ENCODE assay signal across 9 cellular contexts in the genomic region with DNA sequence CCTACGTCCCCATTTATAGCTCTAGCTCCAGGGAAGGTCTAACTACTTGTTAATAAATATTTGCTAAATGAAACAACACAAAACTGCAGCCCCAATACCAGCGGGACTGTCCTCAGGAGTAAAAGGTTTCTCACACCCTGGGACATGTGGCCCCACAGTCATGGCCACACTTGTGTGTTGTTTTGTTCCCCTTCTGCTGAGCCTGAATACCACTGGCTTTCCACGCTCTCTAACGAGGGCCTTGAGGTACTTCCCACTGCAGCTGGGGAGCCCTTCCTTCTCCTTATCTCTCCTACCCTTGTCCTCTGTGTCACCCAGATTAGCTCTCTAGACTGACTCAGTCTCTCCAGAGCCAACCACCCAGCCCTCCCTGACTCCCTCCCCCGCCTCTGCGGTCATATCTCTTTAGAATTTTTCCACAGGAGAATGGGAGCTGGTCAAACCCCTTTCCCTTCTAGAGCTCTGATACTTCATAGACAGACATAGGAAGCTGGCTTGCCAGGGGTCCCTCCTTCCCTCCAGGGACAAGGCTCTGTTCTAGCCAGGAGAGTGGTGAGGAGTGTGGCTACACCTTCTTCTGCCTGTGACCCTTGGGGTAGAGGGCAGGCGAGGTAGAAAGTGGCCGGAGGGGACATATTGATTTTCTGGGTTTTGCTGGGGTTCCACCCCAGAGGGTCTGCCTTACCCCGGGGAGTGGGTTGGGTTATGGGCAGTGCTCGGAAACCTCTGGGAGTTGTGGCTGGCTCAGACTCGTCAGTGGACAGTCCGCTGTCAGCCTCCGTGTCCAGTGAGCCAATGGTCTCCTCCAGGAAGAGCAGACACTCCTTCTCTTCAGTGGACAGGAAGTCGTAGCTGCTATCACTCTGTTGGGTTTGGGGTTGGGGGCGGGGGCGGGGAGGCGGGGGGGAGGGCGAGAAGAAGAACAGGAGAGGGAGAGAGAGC. TPM values are rescaled to one million over a fixed set of nuclear protein-coding genes. Genes with fewer than 3 reads are reported as not detected.
DNase-seq lines count a peak whose midpoint lies in the region; ATAC-seq and TF ChIP-seq lines count a peak whose summit lies in the region.
"Had no signal": no experiment of that assay in that cellular context is flagged by ENCODE, and none has a peak within 500 bp of the region (broad histone marks: within the 10 kb centered on the region; RNA-seq: fewer than 3 reads in every experiment).

No MANE protein-coding gene starts in this region.

- no peaks in the 10 kb centered on the region for H3K27me3 ChIP-seq in body of pancreas
- H3K27me3 ChIP-seq in tibial artery, result no peaks in the 10 kb centered on the region

- H3K9me3 ChIP-seq in body of pancreas (no peaks in the 10 kb centered on the region), tibial artery (no peaks in the 10 kb centered on the region)

- no peaks in the 10 kb centered on the region for H3K4me1 Mint-ChIP-seq in T-helper 2 cell treated with Interferon-gamma antibody and Interleukin-4, amounts not matched to agents 5 μg/mL and 100 μg/mL, for 36 hours (ENCODE audit: low read depth)

- H3K4me3 ChIP-seq in body of pancreas (no peak overlapping the region), tibial artery (no peak overlapping the region)

- ATAC-seq in body of pancreas (no peak), left lobe of liver (peak; percentile 19), GM18907 (IDR thresholded peaks at IDR 0.05; ENCODE audit: unreplicated experiment) (no peak), HG02642 (IDR thresholded peaks at IDR 0.05; ENCODE audit: poor library complexity, unreplicated experiment) (no peak)

- H3K4me1 ChIP-seq in body of pancreas, result peaks cover 87% of the 10 kb centered on the region
- peaks cover 0 to 47% (median 24%) of the 10 kb centered on the region in 4 donors for H3K4me1 ChIP-seq in tibial artery

- H3K9me3 Mint-ChIP-seq in T-helper 2 cell treated with Interferon-gamma antibody and Interleukin-4, amounts not matched to agents 5 μg/mL and 100 μg/mL, for 36 hours, result no peaks in the 10 kb centered on the region

- no peak for TF ChIP-seq POLR2A in body of pancreas (IDR thresholded peaks at IDR 0.05)

- peaks cover 0 to 4% of the 10 kb centered on the region in 2 donors for H3K36me3 ChIP-seq in body of pancreas (replicated peaks in 1 of 2; ENCODE audit: insufficient read depth in 1 of 2, low read depth in 2 of 2)
- H3K36me3 ChIP-seq in tibial artery, result no peaks in the 10 kb centered on the region

- TF ChIP-seq CTCF in body of pancreas (IDR thresholded peaks at IDR 0.05) (no peak), tibial artery (IDR thresholded peaks at IDR 0.05) (no peak)

- DNase-seq in T-helper 2 cell treated with Interferon-gamma antibody and Interleukin-4, amounts not matched to agents 5 μg/mL and 100 μg/mL, for 36 hours (ENCODE audit: low spot score), result peak; percentile 35
- no peak for DNase-seq in T-helper 2 cell
- no peak for DNase-seq in body of pancreas
- no peak for DNase-seq in left lobe of liver (ENCODE audit: low spot score)
- no peak for DNase-seq in tibial artery
- DNase-seq in SW480 (ENCODE audit: low spot score), result no peak

- H3K27me3 Mint-ChIP-seq in T-helper 2 cell treated with Interferon-gamma antibody and Interleukin-4, amounts not matched to agents 5 μg/mL and 100 μg/mL, for 36 hours (ENCODE audit: low read depth), result peaks cover 25% of the 10 kb centered on the region

- WGBS in body of pancreas, 2 donors, result 42 to 53% methylated on average over 17 to 18 of the region's 18 CpGs

- H3K27ac ChIP-seq in body of pancreas (peak overlapping the region; percentile 90 to 92 (median 90)), tibial artery (peak overlapping the region; percentile 46 to 65)

- H3K27ac Mint-ChIP-seq in T-helper 2 cell treated with Interferon-gamma antibody and Interleukin-4, amounts not matched to agents 5 μg/mL and 100 μg/mL, for 36 hours, result no peak overlapping the region
- H3K27ac Mint-ChIP-seq: activated naive CD8-positive, alpha-beta T cell had no signal

- intact Hi-C loops in body of pancreas (cut with DNase I), result no loop called here
- intact Hi-C loops in tibial artery (cut with DNase I; ENCODE audit: low total_unique reads), result no loop called here

- H3K4me3 Mint-ChIP-seq in T-helper 2 cell treated with Interferon-gamma antibody and Interleukin-4, amounts not matched to agents 5 μg/mL and 100 μg/mL, for 36 hours, result no peak overlapping the region
- H3K4me3 Mint-ChIP-seq: activated naive CD8-positive, alpha-beta T cell had no signal

- no peaks in the 10 kb centered on the region for H3K36me3 Mint-ChIP-seq in T-helper 2 cell treated with Interferon-gamma antibody and Interleukin-4, amounts not matched to agents 5 μg/mL and 100 μg/mL, for 36 hours (ENCODE audit: low read depth)
- H3K36me3 Mint-ChIP-seq: activated naive CD8-positive, alpha-beta T cell had no signal

RNA-seq across cellular contexts. Expression of gene C1orf116, which starts 8.1 kb away (rescaled TPM):
- total RNA-seq in body of pancreas (10 to 100 TPM; 11.2 to 23.3 TPM), left lobe of liver (0.55 TPM)

RNA-seq across cellular contexts. Expression of gene YOD1, which starts 26.5 kb away (rescaled TPM):
- total RNA-seq in body of pancreas (1 to 10 TPM; 5.4 to 5.9 TPM), left lobe of liver (3.0 TPM)

RNA-seq across cellular contexts. Expression of gene PFKFB2, which starts 28.6 kb away (rescaled TPM):
- total RNA-seq in body of pancreas (1 to 10 TPM; 4.9 to 9.3 TPM), left lobe of liver (4.1 TPM)

RNA-seq across cellular contexts. Expression of gene FCAMR, which starts 54.2 kb away (rescaled TPM):
- total RNA-seq in body of pancreas (not detected), left lobe of liver (0.60 TPM)
